Comparison of ENCODE assay signal across 14 cellular contexts in the genomic region with DNA sequence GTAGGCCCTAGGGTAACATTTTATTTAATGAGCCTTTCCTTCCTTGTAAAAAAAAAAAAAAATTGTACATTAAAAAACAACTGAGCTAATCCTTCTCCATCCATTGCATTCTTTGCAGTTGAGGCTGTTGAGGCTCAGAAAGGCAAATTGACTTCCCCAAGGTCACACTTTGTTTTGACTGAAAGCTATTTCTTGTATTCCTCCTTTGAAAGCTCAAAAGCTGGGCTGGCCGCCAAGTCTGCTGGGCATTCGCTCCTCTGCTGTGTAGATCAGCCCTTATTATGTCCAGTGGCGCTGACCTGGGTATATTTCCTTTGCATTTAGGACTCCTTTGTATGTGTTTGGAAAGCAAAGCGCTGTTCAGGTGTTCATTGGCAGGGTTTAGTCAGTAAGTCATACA. TPM values are rescaled to one million over a fixed set of nuclear protein-coding genes. Genes with fewer than 3 reads are reported as not detected.
DNase-seq lines count a peak whose midpoint lies in the region; ATAC-seq lines count a peak whose summit lies in the region.
"Had no signal": no experiment of that assay in that cellular context is flagged by ENCODE, and none has a peak within 500 bp of the region (broad histone marks: within the 10 kb centered on the region; RNA-seq: fewer than 3 reads in every experiment).

No MANE protein-coding gene starts in this region.

- no peak overlapping the region for H3K4me3 ChIP-seq in mesenchymal stem cell (ENCODE audit: insufficient read depth in 1 of 2, low read depth in 1 of 2, low read length in 2 of 2)
- H3K4me3 ChIP-seq: pancreas had no signal

- no peaks in the 10 kb centered on the region for H3K79me1 ChIP-seq in mesenchymal stem cell (replicated peaks; ENCODE audit: low read length, poor library complexity, severe bottlenecking)

- no peak overlapping the region for H2BK12ac ChIP-seq in mesenchymal stem cell (ENCODE audit: low read length in 2 of 2)

- no peak overlapping the region for H4K91ac ChIP-seq in mesenchymal stem cell (ENCODE audit: low read length)

- H3K36me3 ChIP-seq in mesenchymal stem cell (ENCODE audit: control insufficient read depth in 1 of 2, insufficient read depth in 2 of 2, low read depth in 1 of 2, low read length in 2 of 2), result no peaks in the 10 kb centered on the region
- H3K36me3 ChIP-seq: pancreas had no signal

- no peak overlapping the region for H3K23ac ChIP-seq in mesenchymal stem cell (ENCODE audit: low read length in 2 of 2)

- no peaks in the 10 kb centered on the region for H3K9me3 ChIP-seq in mesenchymal stem cell (ENCODE audit: control insufficient read depth, low read length)
- H3K9me3 ChIP-seq: pancreas had no signal

- ATAC-seq in GM21737 (IDR thresholded peaks at IDR 0.05; ENCODE audit: unreplicated experiment) (no peak), GM19467 (IDR thresholded peaks at IDR 0.05; ENCODE audit: unreplicated experiment) (no peak)
- ATAC-seq: pancreas had no signal

- no peak overlapping the region for H2AFZ ChIP-seq in mesenchymal stem cell (ENCODE audit: low read depth, low read length)

- H3K14ac ChIP-seq in mesenchymal stem cell (ENCODE audit: low read length in 2 of 2), result no peak overlapping the region

- H3K9ac ChIP-seq in mesenchymal stem cell (ENCODE audit: low read length), result no peak overlapping the region

- DNase-seq in EH (ENCODE audit: low read depth), result peak; percentile 6
- peak; percentile 29 for DNase-seq in NCI-H1092 (lab: John Stamatoyannopoulos, UW)
- DNase-seq in cerebellum (ENCODE audit: low spot score), result peak; percentile 50
- DNase-seq in mesenchymal stem cell, result peak; percentile 23
- DNase-seq in activated CD4-positive, alpha-beta T cell treated with anti-CD3 and anti-CD28 coated beads for 48 hours, result no peak
- DNase-seq: activated CD4-positive, alpha-beta T cell treated with anti-CD3 and anti-CD28 coated beads, Interleukin-2, amount 10 ng/mL, durations not matched to agents 24 days and 14 days; H9; IMR-90; NCI-H1048; NCI-H524 treated with DMSO at 0.1 percent for 48 hours had no signal

- H3K4me2 ChIP-seq in mesenchymal stem cell (ENCODE audit: low read length, poor library complexity, severe bottlenecking), result no peak overlapping the region

- H2BK120ac ChIP-seq in mesenchymal stem cell (ENCODE audit: low read depth, low read length), result no peak overlapping the region

- 84% methylated on average over 4 of the region's 4 CpGs for WGBS in mesenchymal stem cell

- no peak overlapping the region for H2AK5ac ChIP-seq in mesenchymal stem cell (ENCODE audit: low read length, severe bottlenecking)

- no peak overlapping the region for H3K18ac ChIP-seq in mesenchymal stem cell (ENCODE audit: low read depth in 1 of 2, low read length in 2 of 2)

- no peak overlapping the region for H2BK5ac ChIP-seq in mesenchymal stem cell (ENCODE audit: low read depth, low read length, poor library complexity, severe bottlenecking)

- no peak overlapping the region for H3K27ac ChIP-seq in mesenchymal stem cell (ENCODE audit: low read length, poor library complexity, severe bottlenecking)
- H3K27ac ChIP-seq: pancreas had no signal

- no peak overlapping the region for H2BK15ac ChIP-seq in mesenchymal stem cell (ENCODE audit: low read depth, poor library complexity, severe bottlenecking)

- no peak overlapping the region for H4K8ac ChIP-seq in mesenchymal stem cell (ENCODE audit: low read length)

- no peaks in the 10 kb centered on the region for H3K4me1 ChIP-seq in mesenchymal stem cell (ENCODE audit: control insufficient read depth, insufficient read depth, low read depth, low read length)
- H3K4me1 ChIP-seq: pancreas had no signal

- no peak overlapping the region for H3K4ac ChIP-seq in mesenchymal stem cell (ENCODE audit: low read depth in 1 of 2, low read length in 2 of 2)

- peaks cover 17 to 31% of the 10 kb centered on the region in 2 experiments for H3K27me3 ChIP-seq in mesenchymal stem cell (ENCODE audit: control insufficient read depth in 1 of 2, insufficient read depth in 1 of 2, low read length in 2 of 2)
- H3K27me3 ChIP-seq: pancreas had no signal

RNA-seq across cellular contexts. Expression of a gene that starts 44.0 kb away (rescaled TPM):
- 3.1 TPM for total RNA-seq in cerebellum
- 0.03 TPM for polyA plus RNA-seq in mesenchymal stem cell (2013, experiment 1 of 2)
- polyA plus RNA-seq in mesenchymal stem cell (2013, experiment 2 of 2), result 0.04 TPM
- total RNA-seq: H9, IMR-90 had no signal
- polyA plus RNA-seq: BJ, IMR-90 had no signal
